In genomic region chr13:113736258-113736731, GRCh38 we compare ENCODE assay signal across 17 cellular contexts. TPM values are rescaled to one million over a fixed set of nuclear protein-coding genes. Genes with fewer than 3 reads are reported as not detected.
DNase-seq lines count a peak whose midpoint lies in the region; ATAC-seq and TF ChIP-seq lines count a peak whose summit lies in the region.
"Had no signal": no experiment of that assay in that cellular context is flagged by ENCODE, and none has a peak within 500 bp of the region (broad histone marks: within the 10 kb centered on the region; RNA-seq: fewer than 3 reads in every experiment).

No MANE protein-coding gene starts in this region.

- H3K27ac ChIP-seq in neutrophil, result peak overlapping the region; percentile 69
- H3K27ac ChIP-seq: A549, Peyer's patch had no signal

- peaks cover 8% of the 10 kb centered on the region for H3K4me1 Mint-ChIP-seq in stimulated activated naive CD8-positive, alpha-beta T cell treated with anti-CD3 and anti-CD28 coated beads, Interleukin-15, amount 100 ng/mL, for 72 hours

- H3K27me3 ChIP-seq in neutrophil, result peaks cover 15% of the 10 kb centered on the region
- H3K27me3 ChIP-seq: Peyer's patch had no signal

- no peak overlapping the region for H3K4me3 Mint-ChIP-seq in stimulated activated naive CD8-positive, alpha-beta T cell treated with anti-CD3 and anti-CD28 coated beads, Interleukin-15, amount 100 ng/mL, for 72 hours
- H3K4me3 Mint-ChIP-seq: CD4-positive, CD25-positive, alpha-beta regulatory T cell had no signal

- no peaks in the 10 kb centered on the region for H3K36me3 ChIP-seq in neutrophil
- H3K36me3 ChIP-seq: Peyer's patch had no signal

- no peaks in the 10 kb centered on the region for H3K9me3 ChIP-seq in neutrophil
- H3K9me3 ChIP-seq: A549, Peyer's patch had no signal

- peak; percentile 10 for ATAC-seq in stimulated activated naive CD8-positive, alpha-beta T cell treated with anti-CD3 and anti-CD28 coated beads, Interleukin-15, amount 100 ng/mL, for 72 hours
- ATAC-seq in stimulated activated naive CD8-positive, alpha-beta T cell treated with anti-CD3 and anti-CD28 coated beads, Interleukin-15, Interleukin-2, amounts not matched to agents 100 U/mL and 50 U/mL, for 24 hours, result no peak
- no peak for ATAC-seq in GM19463 (IDR thresholded peaks at IDR 0.05; ENCODE audit: unreplicated experiment)
- no peak for ATAC-seq in HG02852 (IDR thresholded peaks at IDR 0.05; ENCODE audit: unreplicated experiment)
- ATAC-seq: A549 had no signal

- TF ChIP-seq CTCF in neutrophil (IDR thresholded peaks at IDR 0.05), result no peak

- no peaks in the 10 kb centered on the region for H3K9me3 Mint-ChIP-seq in stimulated activated naive CD8-positive, alpha-beta T cell treated with anti-CD3 and anti-CD28 coated beads, Interleukin-15, amount 100 ng/mL, for 72 hours

- peaks cover 27 to 39% of the 10 kb centered on the region in 2 experiments for H3K4me1 ChIP-seq in neutrophil (ENCODE audit: control insufficient read depth in 1 of 2, insufficient read depth in 1 of 2, low read depth in 1 of 2, low read length in 1 of 2)
- H3K4me1 ChIP-seq: A549 had no signal

- H3K27ac Mint-ChIP-seq in stimulated activated naive CD8-positive, alpha-beta T cell treated with anti-CD3 and anti-CD28 coated beads, Interleukin-15, amount 100 ng/mL, for 72 hours, result peak overlapping the region in 1 of 2 donors; percentile 49
- H3K27ac Mint-ChIP-seq: CD4-positive, CD25-positive, alpha-beta regulatory T cell had no signal

- no peak for DNase-seq in stimulated activated naive CD8-positive, alpha-beta T cell treated with anti-CD3 and anti-CD28 coated beads, Interleukin-15, amount 100 ng/mL, for 72 hours
- DNase-seq in stimulated activated naive CD8-positive, alpha-beta T cell treated with anti-CD3 and anti-CD28 coated beads, Interleukin-15, Interleukin-2, amounts not matched to agents 100 U/mL and 50 U/mL, for 24 hours, result no peak
- DNase-seq in SKM-1 (lab: John Stamatoyannopoulos, UW; ENCODE audit: unreplicated experiment) (peak; percentile 22), mucosa of gallbladder (ENCODE audit: low spot score) (no peak)
- DNase-seq: Calu3; CD4-positive, CD25-positive, alpha-beta regulatory T cell; HCEC 1CT; NCI-H1092 treated with DMSO at 0.1 percent for 48 hours; NCI-H187 treated with DMSO at 0.1 percent for 48 hours; NCI-H446; NCI-H748 treated with DMSO at 0.1 percent for 48 hours; SIG-M5 had no signal

- peaks cover 31% of the 10 kb centered on the region for H3K27me3 Mint-ChIP-seq in stimulated activated naive CD8-positive, alpha-beta T cell treated with anti-CD3 and anti-CD28 coated beads, Interleukin-15, amount 100 ng/mL, for 72 hours

- H3K4me3 ChIP-seq in neutrophil (ENCODE audit: low read depth in 1 of 2, low read length in 1 of 2), result peak overlapping the region; percentile 17 to 25
- H3K4me3 ChIP-seq: A549, Peyer's patch had no signal

RNA-seq across cellular contexts. Expression of gene TMEM255B, which starts 22.7 kb away (rescaled TPM):
- 17.0 TPM for total RNA-seq in mucosa of gallbladder
- total RNA-seq: Calu3 had no signal
